Comparison of ENCODE assay signal across 1 cellular context in the genomic region with DNA sequence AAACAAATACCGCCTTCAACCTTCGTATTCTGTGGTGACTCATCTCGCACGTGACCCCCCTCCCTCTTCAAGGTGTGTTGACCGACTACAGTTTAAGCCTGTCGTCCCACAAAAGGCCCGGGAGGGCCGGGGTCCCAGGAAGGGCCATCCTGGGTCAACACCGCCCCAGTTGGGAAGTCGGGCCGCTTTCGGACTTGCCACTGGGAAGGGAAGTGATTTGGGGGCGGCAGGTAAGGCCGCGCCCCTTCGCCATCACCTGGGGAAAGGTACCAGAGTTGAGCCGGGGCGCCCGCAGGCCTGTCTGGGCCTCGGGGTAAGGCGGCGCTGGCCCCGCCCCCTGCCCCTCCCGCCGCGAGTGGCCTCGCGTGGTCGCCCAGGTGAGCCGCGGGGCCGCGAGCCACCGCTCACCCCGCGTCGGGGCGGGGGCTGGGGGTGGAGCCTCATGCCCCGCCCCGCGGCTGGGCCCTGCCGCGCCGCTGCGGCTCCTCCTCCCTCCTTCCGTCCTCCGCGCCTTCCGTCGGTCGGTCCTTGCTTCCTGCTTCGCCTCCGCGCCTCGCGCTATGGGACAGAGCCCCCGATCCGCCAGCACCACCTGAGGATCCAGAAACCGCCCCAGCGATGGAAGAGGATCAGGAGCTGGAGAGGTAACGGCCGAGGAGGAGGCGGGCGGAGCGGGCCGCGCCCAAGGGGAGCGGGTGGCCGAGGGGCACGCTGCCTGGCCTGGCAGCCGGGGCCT.
A peak's percentile ranks its signal among the peaks of the same experiment; 100 is the strongest.
TF ChIP-seq lines count a peak whose summit lies in the region.

Gene POLR1D (plus strand): TSS at position 527 of the 736 bp plus-strand sequence. CDS start 92 bp downstream, at position 619.

TF ChIP-seq in K562, 482 proteins besides CTCF, POLR2A, EP300 and RAD21 (continued from another document):
- no peak for TF ChIP-seq ZBTB9 (CRISPR knock-in tag; IDR thresholded peaks at IDR 0.05)
- TF ChIP-seq TFE3 (CRISPR knock-in tag; IDR thresholded peaks at IDR 0.05) = peak; percentile 38; the same call in 1 of the 2 replicates
- TF ChIP-seq, protein P1, sequence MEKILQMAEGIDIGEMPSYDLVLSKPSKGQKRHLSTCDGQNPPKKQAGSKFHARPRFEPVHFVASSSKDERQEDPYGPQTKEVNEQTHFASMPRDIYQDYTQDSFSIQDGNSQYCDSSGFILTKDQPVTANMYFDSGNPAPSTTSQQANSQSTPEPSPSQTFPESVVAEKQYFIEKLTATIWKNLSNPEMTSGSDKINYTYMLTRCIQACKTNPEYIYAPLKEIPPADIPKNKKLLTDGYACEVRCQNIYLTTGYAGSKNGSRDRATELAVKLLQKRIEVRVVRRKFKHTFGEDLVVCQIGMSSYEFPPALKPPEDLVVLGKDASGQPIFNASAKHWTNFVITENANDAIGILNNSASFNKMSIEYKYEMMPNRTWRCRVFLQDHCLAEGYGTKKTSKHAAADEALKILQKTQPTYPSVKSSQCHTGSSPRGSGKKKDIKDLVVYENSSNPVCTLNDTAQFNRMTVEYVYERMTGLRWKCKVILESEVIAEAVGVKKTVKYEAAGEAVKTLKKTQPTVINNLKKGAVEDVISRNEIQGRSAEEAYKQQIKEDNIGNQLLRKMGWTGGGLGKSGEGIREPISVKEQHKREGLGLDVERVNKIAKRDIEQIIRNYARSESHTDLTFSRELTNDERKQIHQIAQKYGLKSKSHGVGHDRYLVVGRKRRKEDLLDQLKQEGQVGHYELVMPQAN (IDR thresholded peaks at IDR 0.05; ENCODE audit: borderline replicate concordance) = peak; percentile 58
- TF ChIP-seq TAF7 (tag; IDR thresholded peaks at IDR 0.05) = no peak
- peak; percentile 63 to 74 for TF ChIP-seq NRF1 (conservative IDR thresholded peaks at IDR 0.05 in 1 of 2, IDR thresholded peaks at IDR 0.05 in 1 of 2)
- TF ChIP-seq POLR2B (IDR thresholded peaks at IDR 0.05; ENCODE audit: low read depth, partially characterized antibody) = peak; percentile 74
- no peak for TF ChIP-seq CBX3 (IDR thresholded peaks at IDR 0.05; ENCODE audit: borderline replicate concordance in 1 of 2, low read length in 2 of 2)
- TF ChIP-seq POLR2AphosphoS5 (IDR thresholded peaks at IDR 0.05; ENCODE audit: control insufficient read depth, insufficient read depth, low read depth, low read length) = peak; percentile 71
- TF ChIP-seq, protein P2, sequence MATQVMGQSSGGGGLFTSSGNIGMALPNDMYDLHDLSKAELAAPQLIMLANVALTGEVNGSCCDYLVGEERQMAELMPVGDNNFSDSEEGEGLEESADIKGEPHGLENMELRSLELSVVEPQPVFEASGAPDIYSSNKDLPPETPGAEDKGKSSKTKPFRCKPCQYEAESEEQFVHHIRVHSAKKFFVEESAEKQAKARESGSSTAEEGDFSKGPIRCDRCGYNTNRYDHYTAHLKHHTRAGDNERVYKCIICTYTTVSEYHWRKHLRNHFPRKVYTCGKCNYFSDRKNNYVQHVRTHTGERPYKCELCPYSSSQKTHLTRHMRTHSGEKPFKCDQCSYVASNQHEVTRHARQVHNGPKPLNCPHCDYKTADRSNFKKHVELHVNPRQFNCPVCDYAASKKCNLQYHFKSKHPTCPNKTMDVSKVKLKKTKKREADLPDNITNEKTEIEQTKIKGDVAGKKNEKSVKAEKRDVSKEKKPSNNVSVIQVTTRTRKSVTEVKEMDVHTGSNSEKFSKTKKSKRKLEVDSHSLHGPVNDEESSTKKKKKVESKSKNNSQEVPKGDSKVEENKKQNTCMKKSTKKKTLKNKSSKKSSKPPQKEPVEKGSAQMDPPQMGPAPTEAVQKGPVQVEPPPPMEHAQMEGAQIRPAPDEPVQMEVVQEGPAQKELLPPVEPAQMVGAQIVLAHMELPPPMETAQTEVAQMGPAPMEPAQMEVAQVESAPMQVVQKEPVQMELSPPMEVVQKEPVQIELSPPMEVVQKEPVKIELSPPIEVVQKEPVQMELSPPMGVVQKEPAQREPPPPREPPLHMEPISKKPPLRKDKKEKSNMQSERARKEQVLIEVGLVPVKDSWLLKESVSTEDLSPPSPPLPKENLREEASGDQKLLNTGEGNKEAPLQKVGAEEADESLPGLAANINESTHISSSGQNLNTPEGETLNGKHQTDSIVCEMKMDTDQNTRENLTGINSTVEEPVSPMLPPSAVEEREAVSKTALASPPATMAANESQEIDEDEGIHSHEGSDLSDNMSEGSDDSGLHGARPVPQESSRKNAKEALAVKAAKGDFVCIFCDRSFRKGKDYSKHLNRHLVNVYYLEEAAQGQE (CRISPR knock-in tag; IDR thresholded peaks at IDR 0.05; ENCODE audit: low read depth) = no peak
- peak; percentile 70 for TF ChIP-seq JUN (IDR thresholded peaks at IDR 0.05; ENCODE audit: borderline replicate concordance, low read depth, low read length)
- 0 out of 2 replicates have a peak, but pooled peaks have one; percentile 31 for TF ChIP-seq JUN (CRISPR knock-in tag; IDR thresholded peaks at IDR 0.05; ENCODE audit: borderline replicate concordance)
- TF ChIP-seq RB1 (IDR thresholded peaks at IDR 0.05; ENCODE audit: low read depth) = peak; percentile 41; the same call in 1 of the 2 replicates
- peak; percentile 77 for TF ChIP-seq VEZF1 (CRISPR knock-in tag; IDR thresholded peaks at IDR 0.05)
- TF ChIP-seq SMAD4 (CRISPR knock-in tag; conservative IDR thresholded peaks at IDR 0.05) = peak; percentile 19; the same call in 1 of the 2 replicates
- TF ChIP-seq CXXC5 (CRISPR knock-in tag; IDR thresholded peaks at IDR 0.05) = peak; percentile 70
- TF ChIP-seq MAZ (CRISPR knock-in tag; conservative IDR thresholded peaks at IDR 0.05 in 1 of 2, IDR thresholded peaks at IDR 0.05 in 1 of 2) = peak in 1 of 2 experiments; percentile 64; a peak in 2 of 4 replicates
- TF ChIP-seq BRD4 (IDR thresholded peaks at IDR 0.05) = no peak
- TF ChIP-seq, protein P3, sequence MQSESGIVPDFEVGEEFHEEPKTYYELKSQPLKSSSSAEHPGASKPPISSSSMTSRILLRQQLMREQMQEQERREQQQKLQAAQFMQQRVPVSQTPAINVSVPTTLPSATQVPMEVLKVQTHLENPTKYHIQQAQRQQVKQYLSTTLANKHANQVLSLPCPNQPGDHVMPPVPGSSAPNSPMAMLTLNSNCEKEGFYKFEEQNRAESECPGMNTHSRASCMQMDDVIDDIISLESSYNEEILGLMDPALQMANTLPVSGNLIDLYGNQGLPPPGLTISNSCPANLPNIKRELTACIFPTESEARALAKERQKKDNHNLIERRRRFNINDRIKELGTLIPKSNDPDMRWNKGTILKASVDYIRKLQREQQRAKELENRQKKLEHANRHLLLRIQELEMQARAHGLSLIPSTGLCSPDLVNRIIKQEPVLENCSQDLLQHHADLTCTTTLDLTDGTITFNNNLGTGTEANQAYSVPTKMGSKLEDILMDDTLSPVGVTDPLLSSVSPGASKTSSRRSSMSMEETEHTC (IDR thresholded peaks at IDR 0.05) = peak; percentile 34; the same call in 1 of the 2 replicates
- peak in 1 of 2 experiments; percentile 57; a peak in 2 of 4 replicates for TF ChIP-seq MNT (conservative IDR thresholded peaks at IDR 0.05)
- TF ChIP-seq RAD51 (IDR thresholded peaks at IDR 0.05; ENCODE audit: borderline replicate concordance, low read depth) = peak; percentile 66
- TF ChIP-seq KLF6 (CRISPR knock-in tag; IDR thresholded peaks at IDR 0.05; ENCODE audit: borderline replicate concordance) = no peak
- no peak for TF ChIP-seq MBD2 (IDR thresholded peaks at IDR 0.05; ENCODE audit: borderline replicate concordance, low read depth)
